Comparison of ENCODE assay signal across 15 cellular contexts in the genomic region with DNA sequence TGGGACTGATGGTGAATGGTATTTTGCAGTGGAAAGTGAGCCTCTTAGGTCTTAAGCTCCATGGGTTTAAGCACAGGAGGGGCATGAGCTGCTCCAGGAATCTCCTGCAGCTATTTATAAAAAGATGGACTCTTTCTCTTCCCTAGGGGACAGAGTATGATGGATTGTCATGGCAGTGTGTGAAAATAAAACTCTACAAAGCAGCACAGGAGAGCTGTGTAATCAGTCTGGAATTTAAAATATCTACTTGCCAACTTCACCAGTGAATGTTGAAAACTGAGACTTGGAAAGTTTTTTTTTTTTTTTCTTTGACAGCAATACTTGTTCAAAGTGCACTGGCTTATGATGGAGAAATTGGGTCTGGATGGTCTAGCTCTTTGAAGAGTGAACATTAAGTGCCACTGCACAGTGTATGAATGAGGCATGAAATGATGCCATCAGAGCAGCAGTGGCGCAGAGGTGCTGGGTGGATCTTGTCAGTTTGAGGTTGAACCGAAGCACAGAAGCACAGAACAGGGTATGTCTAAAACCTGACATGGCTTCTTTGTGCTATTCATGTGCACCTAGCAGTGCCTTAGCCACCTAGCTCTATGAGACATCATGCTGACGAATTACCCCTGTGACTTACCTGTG.
DNase-seq lines count a peak whose midpoint lies in the region; ATAC-seq, FAIRE-seq and TF ChIP-seq lines count a peak whose summit lies in the region.
"Had no signal": no experiment of that assay in that cellular context is flagged by ENCODE, and none has a peak within 500 bp of the region (broad histone marks: within the 10 kb centered on the region; RNA-seq: fewer than 3 reads in every experiment).

No MANE protein-coding gene starts in this region.

- no peak for TF ChIP-seq CTCF in fibroblast of pulmonary artery (IDR thresholded peaks at IDR 0.05; ENCODE audit: low read length, missing control alignments)
- no peak for TF ChIP-seq CTCF in pancreas (IDR thresholded peaks at IDR 0.05)

- WGBS in pancreas, 2 donors, result 87 to 91% methylated on average over 3 of the region's 3 CpGs

- H3K27ac ChIP-seq in pancreas, result no peak overlapping the region
- H3K27ac ChIP-seq: HL-60 had no signal

- no peaks in the 10 kb centered on the region for H3K4me1 ChIP-seq in pancreas

- no peaks in the 10 kb centered on the region for H3K9me3 ChIP-seq in pancreas

- DNase-seq in AG20443 (ENCODE audit: low spot score), result peak; percentile 81
- DNase-seq in RCC 7860 (ENCODE audit: low spot score), result peak; percentile 72
- peak; percentile 76 for DNase-seq in fibroblast of pulmonary artery (ENCODE audit: low read depth)
- no peak for DNase-seq in pancreas
- DNase-seq in nucleus accumbens (lab: John Stamatoyannopoulos, UW), result no peak
- no peak for DNase-seq in stimulated activated naive CD4-positive, alpha-beta T cell treated with Interleukin-2 at 50 U/mL for 16 hours (lab: John Stamatoyannopoulos, UW)
- DNase-seq in NCI-H1436 (lab: John Stamatoyannopoulos, UW), result no peak
- DNase-seq: activated CD4-positive, CD25-positive, alpha-beta regulatory T cell; NCI-H187; OCI-M1 had no signal

- FAIRE-seq in RCC 7860 (lab: Jason Lieb, UNC) (peak; percentile 66), pancreas (lab: Jason Lieb, UNC) (no peak)

- intact Hi-C loops in pancreas (cut with DNase I), result no loop called here

- H3K36me3 ChIP-seq in pancreas, result no peaks in the 10 kb centered on the region

- ATAC-seq in pancreas, result peak; percentile 48 to 84 (median 75)
- no peak for ATAC-seq in GM18870 (IDR thresholded peaks at IDR 0.05; ENCODE audit: unreplicated experiment)
- ATAC-seq: activated T-helper 17 cell treated with anti-CD3 and anti-CD28 coated beads, Interleukin-2, amount 50 U/mL, for 72 hours; GM23338; stimulated activated effector memory CD8-positive, alpha-beta T cell treated with anti-CD3 and anti-CD28 coated beads, Interleukin-12 subunit alpha, Interleukin-12 subunit beta, amount 100 ng/mL, for 72 hours had no signal

- H3K4me3 ChIP-seq in fibroblast of pulmonary artery (replicated peaks; ENCODE audit: low read depth, low read length), result no peak overlapping the region
- no peak overlapping the region for H3K4me3 ChIP-seq in pancreas
- H3K4me3 ChIP-seq: GM23338 had no signal

- H3K27me3 ChIP-seq in pancreas, result no peaks in the 10 kb centered on the region

Comparison
In these comparisons a context has a peak if more than half of its experiments do, and no peak if none do; other contexts are left out.
1. DNase-seq: peak in AG20443 (single experiment), RCC 7860 (single experiment) and fibroblast of pulmonary artery (single experiment); none in pancreas (0 of 6), nucleus accumbens (0 of 56), stimulated activated naive CD4-positive, alpha-beta T cell treated with Interleukin-2 at 50 U/mL for 16 hours (single experiment) and NCI-H1436 (single experiment).